ENCODE assay signal across 1 cellular context in the genomic region with DNA sequence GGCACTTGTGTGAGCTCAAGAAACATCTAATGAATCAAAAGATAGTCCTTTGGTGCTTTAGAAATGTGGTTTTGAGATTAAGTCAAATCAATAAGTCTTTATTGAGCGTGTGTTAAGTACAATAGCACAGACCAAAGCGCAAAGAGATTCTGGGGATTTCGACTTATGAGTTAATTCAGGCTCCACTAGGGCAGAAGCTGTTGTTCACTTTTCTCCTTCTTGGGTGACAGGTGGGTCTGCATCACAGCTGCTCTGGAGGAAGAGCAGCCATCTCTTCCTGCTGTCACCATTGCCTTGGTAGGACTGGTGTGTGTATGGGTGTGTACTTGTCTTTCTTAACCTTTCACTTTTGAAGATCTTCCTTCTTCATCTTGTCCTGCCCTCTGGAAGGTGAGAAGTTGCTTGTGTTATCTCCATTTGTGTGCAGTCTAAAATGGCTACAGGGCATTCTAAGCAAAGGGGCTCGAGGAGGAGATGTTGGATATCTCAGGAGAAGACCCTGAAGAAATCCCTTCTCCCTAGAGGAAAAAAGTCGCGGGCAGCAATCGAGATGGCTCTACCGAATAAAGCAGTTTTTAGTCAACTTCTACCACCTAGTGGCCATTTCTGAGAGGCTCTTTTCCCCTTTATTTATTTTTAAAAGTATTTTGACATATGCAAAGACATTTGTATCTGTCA.
TF ChIP-seq lines count a peak whose summit lies in the region.

No MANE protein-coding gene starts in this region.

TF ChIP-seq in H1, 55 proteins besides CTCF, POLR2A, EP300 and RAD21 (continued from another document):
- TF ChIP-seq, protein P1, sequence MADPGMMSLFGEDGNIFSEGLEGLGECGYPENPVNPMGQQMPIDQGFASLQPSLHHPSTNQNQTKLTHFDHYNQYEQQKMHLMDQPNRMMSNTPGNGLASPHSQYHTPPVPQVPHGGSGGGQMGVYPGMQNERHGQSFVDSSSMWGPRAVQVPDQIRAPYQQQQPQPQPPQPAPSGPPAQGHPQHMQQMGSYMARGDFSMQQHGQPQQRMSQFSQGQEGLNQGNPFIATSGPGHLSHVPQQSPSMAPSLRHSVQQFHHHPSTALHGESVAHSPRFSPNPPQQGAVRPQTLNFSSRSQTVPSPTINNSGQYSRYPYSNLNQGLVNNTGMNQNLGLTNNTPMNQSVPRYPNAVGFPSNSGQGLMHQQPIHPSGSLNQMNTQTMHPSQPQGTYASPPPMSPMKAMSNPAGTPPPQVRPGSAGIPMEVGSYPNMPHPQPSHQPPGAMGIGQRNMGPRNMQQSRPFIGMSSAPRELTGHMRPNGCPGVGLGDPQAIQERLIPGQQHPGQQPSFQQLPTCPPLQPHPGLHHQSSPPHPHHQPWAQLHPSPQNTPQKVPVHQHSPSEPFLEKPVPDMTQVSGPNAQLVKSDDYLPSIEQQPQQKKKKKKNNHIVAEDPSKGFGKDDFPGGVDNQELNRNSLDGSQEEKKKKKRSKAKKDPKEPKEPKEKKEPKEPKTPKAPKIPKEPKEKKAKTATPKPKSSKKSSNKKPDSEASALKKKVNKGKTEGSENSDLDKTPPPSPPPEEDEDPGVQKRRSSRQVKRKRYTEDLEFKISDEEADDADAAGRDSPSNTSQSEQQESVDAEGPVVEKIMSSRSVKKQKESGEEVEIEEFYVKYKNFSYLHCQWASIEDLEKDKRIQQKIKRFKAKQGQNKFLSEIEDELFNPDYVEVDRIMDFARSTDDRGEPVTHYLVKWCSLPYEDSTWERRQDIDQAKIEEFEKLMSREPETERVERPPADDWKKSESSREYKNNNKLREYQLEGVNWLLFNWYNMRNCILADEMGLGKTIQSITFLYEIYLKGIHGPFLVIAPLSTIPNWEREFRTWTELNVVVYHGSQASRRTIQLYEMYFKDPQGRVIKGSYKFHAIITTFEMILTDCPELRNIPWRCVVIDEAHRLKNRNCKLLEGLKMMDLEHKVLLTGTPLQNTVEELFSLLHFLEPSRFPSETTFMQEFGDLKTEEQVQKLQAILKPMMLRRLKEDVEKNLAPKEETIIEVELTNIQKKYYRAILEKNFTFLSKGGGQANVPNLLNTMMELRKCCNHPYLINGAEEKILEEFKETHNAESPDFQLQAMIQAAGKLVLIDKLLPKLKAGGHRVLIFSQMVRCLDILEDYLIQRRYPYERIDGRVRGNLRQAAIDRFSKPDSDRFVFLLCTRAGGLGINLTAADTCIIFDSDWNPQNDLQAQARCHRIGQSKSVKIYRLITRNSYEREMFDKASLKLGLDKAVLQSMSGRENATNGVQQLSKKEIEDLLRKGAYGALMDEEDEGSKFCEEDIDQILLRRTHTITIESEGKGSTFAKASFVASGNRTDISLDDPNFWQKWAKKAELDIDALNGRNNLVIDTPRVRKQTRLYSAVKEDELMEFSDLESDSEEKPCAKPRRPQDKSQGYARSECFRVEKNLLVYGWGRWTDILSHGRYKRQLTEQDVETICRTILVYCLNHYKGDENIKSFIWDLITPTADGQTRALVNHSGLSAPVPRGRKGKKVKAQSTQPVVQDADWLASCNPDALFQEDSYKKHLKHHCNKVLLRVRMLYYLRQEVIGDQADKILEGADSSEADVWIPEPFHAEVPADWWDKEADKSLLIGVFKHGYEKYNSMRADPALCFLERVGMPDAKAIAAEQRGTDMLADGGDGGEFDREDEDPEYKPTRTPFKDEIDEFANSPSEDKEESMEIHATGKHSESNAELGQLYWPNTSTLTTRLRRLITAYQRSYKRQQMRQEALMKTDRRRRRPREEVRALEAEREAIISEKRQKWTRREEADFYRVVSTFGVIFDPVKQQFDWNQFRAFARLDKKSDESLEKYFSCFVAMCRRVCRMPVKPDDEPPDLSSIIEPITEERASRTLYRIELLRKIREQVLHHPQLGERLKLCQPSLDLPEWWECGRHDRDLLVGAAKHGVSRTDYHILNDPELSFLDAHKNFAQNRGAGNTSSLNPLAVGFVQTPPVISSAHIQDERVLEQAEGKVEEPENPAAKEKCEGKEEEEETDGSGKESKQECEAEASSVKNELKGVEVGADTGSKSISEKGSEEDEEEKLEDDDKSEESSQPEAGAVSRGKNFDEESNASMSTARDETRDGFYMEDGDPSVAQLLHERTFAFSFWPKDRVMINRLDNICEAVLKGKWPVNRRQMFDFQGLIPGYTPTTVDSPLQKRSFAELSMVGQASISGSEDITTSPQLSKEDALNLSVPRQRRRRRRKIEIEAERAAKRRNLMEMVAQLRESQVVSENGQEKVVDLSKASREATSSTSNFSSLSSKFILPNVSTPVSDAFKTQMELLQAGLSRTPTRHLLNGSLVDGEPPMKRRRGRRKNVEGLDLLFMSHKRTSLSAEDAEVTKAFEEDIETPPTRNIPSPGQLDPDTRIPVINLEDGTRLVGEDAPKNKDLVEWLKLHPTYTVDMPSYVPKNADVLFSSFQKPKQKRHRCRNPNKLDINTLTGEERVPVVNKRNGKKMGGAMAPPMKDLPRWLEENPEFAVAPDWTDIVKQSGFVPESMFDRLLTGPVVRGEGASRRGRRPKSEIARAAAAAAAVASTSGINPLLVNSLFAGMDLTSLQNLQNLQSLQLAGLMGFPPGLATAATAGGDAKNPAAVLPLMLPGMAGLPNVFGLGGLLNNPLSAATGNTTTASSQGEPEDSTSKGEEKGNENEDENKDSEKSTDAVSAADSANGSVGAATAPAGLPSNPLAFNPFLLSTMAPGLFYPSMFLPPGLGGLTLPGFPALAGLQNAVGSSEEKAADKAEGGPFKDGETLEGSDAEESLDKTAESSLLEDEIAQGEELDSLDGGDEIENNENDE (IDR thresholded peaks at IDR 0.05; ENCODE audit: insufficient replicate concordance, low read length) = no peak
- TF ChIP-seq SAP30 (IDR thresholded peaks at IDR 0.05; ENCODE audit: insufficient read depth, insufficient replicate concordance, low read length) = no peak
- no peak for TF ChIP-seq RNF2 (IDR thresholded peaks at IDR 0.05; ENCODE audit: borderline replicate concordance, low read depth, low read length, missing control alignments, poor library complexity, severe bottlenecking)
- TF ChIP-seq, protein P2, sequence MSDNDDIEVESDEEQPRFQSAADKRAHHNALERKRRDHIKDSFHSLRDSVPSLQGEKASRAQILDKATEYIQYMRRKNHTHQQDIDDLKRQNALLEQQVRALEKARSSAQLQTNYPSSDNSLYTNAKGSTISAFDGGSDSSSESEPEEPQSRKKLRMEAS (IDR thresholded peaks at IDR 0.05) = no peak
- no peak for TF ChIP-seq ZNF274 (IDR thresholded peaks at IDR 0.05; ENCODE audit: borderline replicate concordance, extremely low read depth, low read length)
- no peak for TF ChIP-seq SP2 (IDR thresholded peaks at IDR 0.05; ENCODE audit: low read length)
- no peak for TF ChIP-seq PHF8 (conservative IDR thresholded peaks at IDR 0.05; ENCODE audit: low read depth, low read length)
- TF ChIP-seq SIN3A (conservative IDR thresholded peaks at IDR 0.05 in 1 of 2, IDR thresholded peaks at IDR 0.05 in 1 of 2; ENCODE audit: low read depth in 1 of 2, low read length in 2 of 2) = no peak
- peak; percentile 48 for TF ChIP-seq KDM4A (IDR thresholded peaks at IDR 0.05; ENCODE audit: low read depth, low read length, severe bottlenecking)
- TF ChIP-seq POLR2AphosphoS5 (IDR thresholded peaks at IDR 0.05; ENCODE audit: low read depth, low read length) = no peak
- no peak for TF ChIP-seq NRF1 (IDR thresholded peaks at IDR 0.05; ENCODE audit: low read depth, low read length)
- no peak for TF ChIP-seq YY1 (IDR thresholded peaks at IDR 0.05; ENCODE audit: low read depth, low read length)
- TF ChIP-seq RFX5 (IDR thresholded peaks at IDR 0.05; ENCODE audit: borderline replicate concordance, low read depth, low read length) = no peak
- no peak for TF ChIP-seq SP1 (IDR thresholded peaks at IDR 0.05; ENCODE audit: low read depth, low read length)
